27 cellular contexts compared by ENCODE assay signal in genomic region chr2:130846233-130846632, GRCh38. TPM values are rescaled to one million over a fixed set of nuclear protein-coding genes. Genes with fewer than 3 reads are reported as not detected.
DNase-seq lines count a peak whose midpoint lies in the region; ATAC-seq and TF ChIP-seq lines count a peak whose summit lies in the region.
"Had no signal": no experiment of that assay in that cellular context is flagged by ENCODE, and none has a peak within 500 bp of the region (broad histone marks: within the 10 kb centered on the region; RNA-seq: fewer than 3 reads in every experiment).

No MANE protein-coding gene starts in this region.

- H3K14ac ChIP-seq in H9 (ENCODE audit: insufficient read depth, low read length) (no peak overlapping the region), trophoblast cell (ENCODE audit: low read length) (no peak overlapping the region)

- H2AFZ ChIP-seq in H9 (ENCODE audit: low read length) (no peak overlapping the region), trophoblast cell (ENCODE audit: insufficient read depth, low read length, poor library complexity) (no peak overlapping the region)

- H2BK12ac ChIP-seq in H9 (ENCODE audit: insufficient read length, low read depth, low read length) (no peak overlapping the region), trophoblast cell (ENCODE audit: low read length) (no peak overlapping the region)

- H2BK120ac ChIP-seq in H9 (ENCODE audit: low read depth, low read length, poor library complexity, severe bottlenecking), result no peak overlapping the region
- no peak overlapping the region for H2BK120ac ChIP-seq in trophoblast cell (ENCODE audit: insufficient read depth, low read length, poor library complexity)

- no peak for DNase-seq in H9
- DNase-seq in chondrocyte (ENCODE audit: low spot score), result peak; percentile 95
- no peak for DNase-seq in neural crest cell (ENCODE audit: low read depth, low spot score)
- no peak for DNase-seq in activated CD4-positive, alpha-beta memory T cell treated with anti-CD3 and anti-CD28 coated beads, Interleukin-2, amount 10 ng/mL, durations not matched to agents 7 days and 5 days
- DNase-seq in natural killer cell, result no peak
- DNase-seq in trophoblast cell, result no peak
- DNase-seq: AML-193; Caco-2; CD8-positive, alpha-beta T cell; DMS79 treated with DMSO at 0.1 percent for 48 hours; GF-D8; GOT3; NCI-H1048; NCI-H1417; NCI-H1694; NCI-H2029 treated with DMSO at 0.1 percent for 48 hours; NCI-H446 treated with DMSO at 0.1 percent for 48 hours; NCI-H526 treated with DMSO at 0.1 percent for 48 hours; Peyer's patch; SJCRH30 had no signal

- H3K27me3 Mint-ChIP-seq in H9 (ENCODE audit: low read depth) (peaks cover 9% of the 10 kb centered on the region; the same call in 1 of the 2 replicates), chondrocyte (ENCODE audit: low read depth) (peaks cover 15% of the 10 kb centered on the region), neural crest cell (ENCODE audit: low read depth) (no peaks in the 10 kb centered on the region), natural killer cell (ENCODE audit: low read depth in 2 of 2) (no peaks in the 10 kb centered on the region)
- no peaks in the 10 kb centered on the region for H3K27me3 Mint-ChIP-seq in activated CD4-positive, alpha-beta memory T cell treated with anti-CD3 and anti-CD28 coated beads, Interleukin-2, amount 10 ng/mL, durations not matched to agents 7 days and 5 days

- H3K9me3 ChIP-seq in BLaER1 (no peaks in the 10 kb centered on the region), H9 (ENCODE audit: control insufficient read depth, low read depth, low read length) (no peaks in the 10 kb centered on the region), trophoblast cell (ENCODE audit: insufficient read depth, low read depth, low read length) (no peaks in the 10 kb centered on the region)
- H3K9me3 ChIP-seq: A549, Caco-2, Peyer's patch, SJCRH30 had no signal

- H3K27ac ChIP-seq in BLaER1, result peak overlapping the region; percentile 73
- no peak overlapping the region for H3K27ac ChIP-seq in H9 (ENCODE audit: insufficient read length, low read depth, low read length)
- H3K27ac ChIP-seq in trophoblast cell (ENCODE audit: low read depth, low read length), result no peak overlapping the region
- H3K27ac ChIP-seq: A549, C4-2B, HL-60, KMS-11, Peyer's patch, SJCRH30 had no signal

- no peak overlapping the region for H3K56ac ChIP-seq in H9 (ENCODE audit: insufficient read length, low read depth, low read length)

- no peak overlapping the region for H2BK5ac ChIP-seq in H9 (ENCODE audit: insufficient read length, low read length)
- H2BK5ac ChIP-seq in trophoblast cell (ENCODE audit: low read depth, low read length, poor library complexity), result no peak overlapping the region

- H4K91ac ChIP-seq in H9 (ENCODE audit: insufficient read length, low read depth, low read length), result no peak overlapping the region
- H4K91ac ChIP-seq in trophoblast cell (ENCODE audit: low read depth, low read length), result no peak overlapping the region

- H4K20me1 ChIP-seq in BLaER1, result peaks cover 9% of the 10 kb centered on the region
- no peaks in the 10 kb centered on the region for H4K20me1 ChIP-seq in H9 (ENCODE audit: control insufficient read depth, insufficient read depth, insufficient read length)

- no peak overlapping the region for H4K8ac ChIP-seq in H9 (replicated peaks; ENCODE audit: insufficient read length, low read depth, low read length)
- no peak overlapping the region for H4K8ac ChIP-seq in trophoblast cell (ENCODE audit: low read depth, low read length)

- H3K18ac ChIP-seq in H9 (ENCODE audit: insufficient read length, low read depth, low read length), result no peak overlapping the region
- H3K18ac ChIP-seq in trophoblast cell (ENCODE audit: low read length), result no peak overlapping the region

- intact Hi-C loops in natural killer cell (cut with micrococcal nuclease), result no loop called here

- CTCF ChIA-PET in activated CD4-positive, alpha-beta memory T cell treated with anti-CD3 and anti-CD28 coated beads, Interleukin-2, amount 10 ng/mL, durations not matched to agents 7 days and 5 days (lab: Charles Lee), result interaction anchor here (1.9 kb wide), 1 partner anchor 49 kb away, joined by 6 read pairs; no protein-coding TSS in a partner anchor

- no peaks in the 10 kb centered on the region for H3K36me3 Mint-ChIP-seq in H9 (ENCODE audit: insufficient read depth in 1 of 3, low read depth in 3 of 3)
- no peaks in the 10 kb centered on the region for H3K36me3 Mint-ChIP-seq in chondrocyte (ENCODE audit: low read depth)
- H3K36me3 Mint-ChIP-seq in neural crest cell (ENCODE audit: low read depth), result no peaks in the 10 kb centered on the region
- no peaks in the 10 kb centered on the region for H3K36me3 Mint-ChIP-seq in activated CD4-positive, alpha-beta memory T cell treated with anti-CD3 and anti-CD28 coated beads, Interleukin-2, amount 10 ng/mL, durations not matched to agents 7 days and 5 days (ENCODE audit: low read depth)
- H3K36me3 Mint-ChIP-seq in natural killer cell, result no peaks in the 10 kb centered on the region
- H3K36me3 Mint-ChIP-seq: CD8-positive, alpha-beta T cell; IgD-negative memory B cell had no signal

- H3K4me2 ChIP-seq in BLaER1 (peak overlapping the region; percentile 98), H9 (ENCODE audit: insufficient read depth, insufficient read length, low read length) (no peak overlapping the region), trophoblast cell (ENCODE audit: low read length) (no peak overlapping the region)
- H3K4me2 ChIP-seq: A549, KMS-11 had no signal

- H3K9me3 Mint-ChIP-seq in H9 (no peaks in the 10 kb centered on the region), chondrocyte (ENCODE audit: low read depth) (no peaks in the 10 kb centered on the region), neural crest cell (no peaks in the 10 kb centered on the region), natural killer cell (no peaks in the 10 kb centered on the region)
- no peaks in the 10 kb centered on the region for H3K9me3 Mint-ChIP-seq in activated CD4-positive, alpha-beta memory T cell treated with anti-CD3 and anti-CD28 coated beads, Interleukin-2, amount 10 ng/mL, durations not matched to agents 7 days and 5 days
- H3K9me3 Mint-ChIP-seq: CD8-positive, alpha-beta T cell; IgD-negative memory B cell had no signal

- H2AK5ac ChIP-seq in H9 (ENCODE audit: insufficient read length, low read length) (no peak overlapping the region), trophoblast cell (ENCODE audit: low read length) (no peak overlapping the region)

- H3K27me3 ChIP-seq in BLaER1, result no peaks in the 10 kb centered on the region
- H3K27me3 ChIP-seq in H9 (ENCODE audit: insufficient read depth, low read length), result no peaks in the 10 kb centered on the region
- H3K27me3 ChIP-seq in trophoblast cell (ENCODE audit: insufficient read depth, low read length), result no peaks in the 10 kb centered on the region
- H3K27me3 ChIP-seq: Peyer's patch had no signal

- no peaks in the 10 kb centered on the region for H3K23me2 ChIP-seq in H9 (ENCODE audit: insufficient read length, low read depth, low read length, poor library complexity, severe bottlenecking)

- H2BK20ac ChIP-seq in H9 (ENCODE audit: low read depth, low read length, poor library complexity, severe bottlenecking), result no peak overlapping the region

- POLR2A ChIA-PET in activated CD4-positive, alpha-beta memory T cell treated with anti-CD3 and anti-CD28 coated beads, Interleukin-2, amount 10 ng/mL, durations not matched to agents 7 days and 5 days (lab: Charles Lee), result no interaction called here

- H3K27ac Mint-ChIP-seq in H9 (peak overlapping the region in 2 of 3 experiments; percentile 44 to 79; a peak in 3 of 7 replicates), chondrocyte (ENCODE audit: unreplicated experiment) (no peak overlapping the region), neural crest cell (ENCODE audit: unreplicated experiment) (peak overlapping the region; percentile 81), natural killer cell (no peak overlapping the region)
- H3K27ac Mint-ChIP-seq in activated CD4-positive, alpha-beta memory T cell treated with anti-CD3 and anti-CD28 coated beads, Interleukin-2, amount 10 ng/mL, durations not matched to agents 7 days and 5 days, result no peak overlapping the region
- H3K27ac Mint-ChIP-seq: CD8-positive, alpha-beta T cell; IgD-negative memory B cell had no signal

- H2BK15ac ChIP-seq in H9 (ENCODE audit: low read depth, low read length), result no peak overlapping the region

- H3K4me3 Mint-ChIP-seq in H9 (no peak overlapping the region), chondrocyte (ENCODE audit: unreplicated experiment) (no peak overlapping the region), neural crest cell (no peak overlapping the region), natural killer cell (no peak overlapping the region)
- no peak overlapping the region for H3K4me3 Mint-ChIP-seq in activated CD4-positive, alpha-beta memory T cell treated with anti-CD3 and anti-CD28 coated beads, Interleukin-2, amount 10 ng/mL, durations not matched to agents 7 days and 5 days
- H3K4me3 Mint-ChIP-seq: CD8-positive, alpha-beta T cell; IgD-negative memory B cell had no signal

- ATAC-seq in natural killer cell, result no peak
- ATAC-seq: A549; CD8-positive, alpha-beta T cell; HCT116 had no signal

- H4K12ac ChIP-seq in trophoblast cell (ENCODE audit: low read depth, low read length), result no peak overlapping the region

- H3K4me1 ChIP-seq in BLaER1 (peaks cover 76% of the 10 kb centered on the region), H9 (ENCODE audit: insufficient read depth, low read length) (no peaks in the 10 kb centered on the region), trophoblast cell (ENCODE audit: control insufficient read depth in 1 of 2, insufficient read depth in 2 of 2, low read length in 2 of 2) (no peaks in the 10 kb centered on the region)
- H3K4me1 ChIP-seq: A549, Caco-2, Peyer's patch, SJCRH30 had no signal

- peak overlapping the region; percentile 36 for H3K9ac ChIP-seq in BLaER1
- no peak overlapping the region for H3K9ac ChIP-seq in H9 (ENCODE audit: extremely low read depth, insufficient read length, low read length)
- H3K9ac ChIP-seq in trophoblast cell (ENCODE audit: low read length), result no peak overlapping the region
- H3K9ac ChIP-seq: KMS-11 had no signal

- no peak overlapping the region for H3K4me3 ChIP-seq in BLaER1
- no peak overlapping the region for H3K4me3 ChIP-seq in trophoblast cell (ENCODE audit: low read depth, low read length)
- H3K4me3 ChIP-seq: A549, Peyer's patch, SJCRH30 had no signal

- no CpG with 5 or more reads among the region's 12 CpGs for WGBS in H9 (ENCODE audit: extremely low coverage, insufficient read length, low lambda C conversion rate)
- WGBS in trophoblast cell (ENCODE audit: extremely low coverage, insufficient coverage, insufficient read length), result no CpG with 5 or more reads among the region's 12 CpGs

- no peaks in the 10 kb centered on the region for H3K36me3 ChIP-seq in BLaER1
- no peaks in the 10 kb centered on the region for H3K36me3 ChIP-seq in trophoblast cell (ENCODE audit: control insufficient read depth in 1 of 2, insufficient read depth in 2 of 2, low read length in 2 of 2)
- H3K36me3 ChIP-seq: Peyer's patch, SJCRH30 had no signal

- H3K79me2 ChIP-seq in H9 (ENCODE audit: insufficient read depth, low read length), result no peaks in the 10 kb centered on the region
- H3K79me2 ChIP-seq in trophoblast cell (ENCODE audit: control insufficient read depth, insufficient read depth, low read length, poor library complexity), result no peaks in the 10 kb centered on the region

- H3K4me1 Mint-ChIP-seq in H9 (peaks cover 21 to 22% of the 10 kb centered on the region in 2 experiments), chondrocyte (ENCODE audit: low read depth) (no peaks in the 10 kb centered on the region), neural crest cell (peaks cover 11% of the 10 kb centered on the region), natural killer cell (no peaks in the 10 kb centered on the region)
- H3K4me1 Mint-ChIP-seq in activated CD4-positive, alpha-beta memory T cell treated with anti-CD3 and anti-CD28 coated beads, Interleukin-2, amount 10 ng/mL, durations not matched to agents 7 days and 5 days, result no peaks in the 10 kb centered on the region
- H3K4me1 Mint-ChIP-seq: IgD-negative memory B cell had no signal

- H4K5ac ChIP-seq in H9 (ENCODE audit: insufficient read length, low read depth, low read length), result no peak overlapping the region

- H3K23ac ChIP-seq in H9 (ENCODE audit: insufficient read length, low read depth, low read length) (no peak overlapping the region), trophoblast cell (ENCODE audit: low read length) (no peak overlapping the region)

- H3K4ac ChIP-seq in H9 (ENCODE audit: low read depth, low read length) (no peak overlapping the region), trophoblast cell (ENCODE audit: low read depth, low read length) (no peak overlapping the region)

- no peaks in the 10 kb centered on the region for H3K79me1 ChIP-seq in H9 (ENCODE audit: insufficient read depth, low read depth, low read length, poor library complexity, severe bottlenecking)
- no peaks in the 10 kb centered on the region for H3K79me1 ChIP-seq in trophoblast cell (ENCODE audit: low read length)

- no peak for TF ChIP-seq CTCF in H9 (conservative IDR thresholded peaks at IDR 0.05)
- TF ChIP-seq CTCF in chondrocyte (IDR thresholded peaks at IDR 0.05), result no peak
- TF ChIP-seq CTCF in neural crest cell (conservative IDR thresholded peaks at IDR 0.05), result no peak
- no peak for TF ChIP-seq CTCF in natural killer cell (IDR thresholded peaks at IDR 0.05)

- no peak overlapping the region for H3T11ph ChIP-seq in H9 (ENCODE audit: low read length)

RNA-seq across cellular contexts. Expression of gene ARHGEF4, which starts 9.5 kb away (rescaled TPM):
- total RNA-seq in H9 (2021) (12.5 and 12.6 TPM in 2 replicates), chondrocyte (6.3 to 12.3 TPM (median 10.6 TPM) in 3 replicates), neural crest cell (20.0 and 22.1 TPM in 2 replicates), natural killer cell (under 1 TPM in 1 of 3 donors, not detected in 2; 0.11 TPM)
- total RNA-seq in activated CD4-positive, alpha-beta memory T cell treated with anti-CD3 and anti-CD28 coated beads, Interleukin-2, amount 10 ng/mL, durations not matched to agents 7 days and 5 days, result under 1 TPM; 0.25 to 0.30 TPM
- polyA plus RNA-seq in trophoblast cell (2013), result 8.8 TPM in 2 replicates

Comparison
In these comparisons a context has a peak if more than half of its experiments do, and no peak if none do; other contexts are left out.
1. H3K27ac Mint-ChIP-seq: peak in H9 (2 of 3) and neural crest cell (single experiment); none in chondrocyte (single experiment), activated CD4-positive, alpha-beta memory T cell treated with anti-CD3 and anti-CD28 coated beads, Interleukin-2, amount 10 ng/mL, durations not matched to agents 7 days and 5 days (single experiment) and natural killer cell (0 of 2).